Comparison of ENCODE assay signal across 16 cellular contexts in genomic region chr12:113485330-113485729, GRCh38. TPM values are rescaled to one million over a fixed set of nuclear protein-coding genes. Genes with fewer than 3 reads are reported as not detected.
A peak's percentile ranks its signal among the peaks of the same experiment; 100 is the strongest.
DNase-seq lines count a peak whose midpoint lies in the region; ATAC-seq and TF ChIP-seq lines count a peak whose summit lies in the region.
"Had no signal": no experiment of that assay in that cellular context is flagged by ENCODE, and none has a peak within 500 bp of the region (broad histone marks: within the 10 kb centered on the region; RNA-seq: fewer than 3 reads in every experiment).

No MANE protein-coding gene starts in this region.

- TF ChIP-seq CTCF in WTC11 (IDR thresholded peaks at IDR 0.05) (no peak), ovary (IDR thresholded peaks at IDR 0.05) (no peak)

- no peak overlapping the region for H3K27ac ChIP-seq in ovary
- H3K27ac ChIP-seq: A549, KMS-11 had no signal

- H3K4me3 ChIP-seq in H7 (ENCODE audit: insufficient read depth, low read depth, low read length) (no peak overlapping the region), ovary (no peak overlapping the region)
- H3K4me3 ChIP-seq: A549 had no signal

- TF ChIP-seq POLR2A in ovary (IDR thresholded peaks at IDR 0.05) (no peak), erythroblast (IDR thresholded peaks at IDR 0.05; ENCODE audit: low read length) (no peak)

- H3K27me3 Mint-ChIP-seq in WTC11 (ENCODE audit: low read depth): peaks cover 58% of the 10 kb centered on the region

- intact Hi-C loops in ovary (cut with DNase I): no loop called here

- DNase-seq in H7: peak; percentile 88
- DNase-seq in WTC11 (ENCODE audit: low spot score): peak; percentile 80
- DNase-seq in iPS-NIHi11 (ENCODE audit: low spot score): peak; percentile 68
- no peak for DNase-seq in ovary
- no peak for DNase-seq in erythroblast (lab: John Stamatoyannopoulos, UW)
- no peak for DNase-seq in GM19238 (ENCODE audit: insufficient read length, low spot score)
- DNase-seq: BE2C; Caco-2; CD8-positive, alpha-beta memory T cell; DMS53 had no signal

- no peaks in the 10 kb centered on the region for H3K9me3 ChIP-seq in ovary
- H3K9me3 ChIP-seq: A549, BE2C, Caco-2 had no signal

- H3K9me3 Mint-ChIP-seq in WTC11: no peaks in the 10 kb centered on the region

- H3K4me1 Mint-ChIP-seq in WTC11: peaks cover 44% of the 10 kb centered on the region

- WGBS in ovary, 3 donors: 0 to 4% (median 0%) methylated on average over 2 of the region's 2 CpGs

- H3K36me3 ChIP-seq in H7 (replicated peaks; ENCODE audit: control insufficient read depth, insufficient read depth, low read length) (no peaks in the 10 kb centered on the region), ovary (no peaks in the 10 kb centered on the region)
- H3K36me3 ChIP-seq: BE2C had no signal

- no peaks in the 10 kb centered on the region for H3K4me1 ChIP-seq in ovary (ENCODE audit: insufficient read depth)
- H3K4me1 ChIP-seq: A549, BE2C, Caco-2 had no signal

- CTCF ChIA-PET in WTC11 (lab: Charles Lee): interaction anchor here (0.7 to 9.2 kb wide), 4 partner anchors 11 to 281 kb away, joined by 3 to 92 read pairs (median 3); no protein-coding TSS in a partner anchor

- H3K36me3 Mint-ChIP-seq in WTC11: no peaks in the 10 kb centered on the region
- H3K36me3 Mint-ChIP-seq: CD8-positive, alpha-beta memory T cell had no signal

- H3K27ac Mint-ChIP-seq in WTC11: no peak overlapping the region
- H3K27ac Mint-ChIP-seq: CD8-positive, alpha-beta memory T cell had no signal

- H3K27me3 ChIP-seq in H7 (ENCODE audit: control insufficient read depth, insufficient read depth, low read length) (peaks cover 23% of the 10 kb centered on the region), ovary (no peaks in the 10 kb centered on the region)

- H3K4me3 Mint-ChIP-seq in WTC11: no peak overlapping the region
- H3K4me3 Mint-ChIP-seq: CD8-positive, alpha-beta memory T cell had no signal

- POLR2A ChIA-PET in WTC11 (lab: Charles Lee): no interaction called here

- ATAC-seq in WTC11: peak; percentile 89
- ATAC-seq: HepG2 had no signal

- no peak for TF ChIP-seq EP300 in ovary (IDR thresholded peaks at IDR 0.05)

TF ChIP-seq in WTC11, 78 proteins besides CTCF, POLR2A, EP300 and RAD21:
- no peak for TF ChIP-seq PRDM15 (CRISPR knock-in tag; IDR thresholded peaks at IDR 0.05)
- no peak for TF ChIP-seq MAX (CRISPR knock-in tag; IDR thresholded peaks at IDR 0.05)
- no peak for TF ChIP-seq RORB (CRISPR knock-in tag; IDR thresholded peaks at IDR 0.05)
- no peak for TF ChIP-seq ATF1 (CRISPR knock-in tag; IDR thresholded peaks at IDR 0.05)
- no peak for TF ChIP-seq TEAD4 (CRISPR knock-in tag; IDR thresholded peaks at IDR 0.05)
TF ChIP-seq in WTC11: peak in this region for 0.

RNA-seq across cellular contexts. Expression of gene LHX5, which starts 13.7 kb away (rescaled TPM):
- 0.07 and 0.85 TPM in 2 replicates for total RNA-seq in H7 (2014; rRNA removed; shearing (Covaris generic))
- total RNA-seq in WTC11 (2021) (1.5 to 3.0 TPM (median 1.6 TPM) in 3 replicates), ovary (not detected)
- not detected for polyA plus RNA-seq in ovary
- total RNA-seq: CD8-positive, alpha-beta memory T cell; H4; HepG2; HT1080 had no signal
- polyA plus RNA-seq: A549; AG04450; CD8-positive, alpha-beta memory T cell; HepG2 had no signal

Comparison
In these comparisons a context has a peak if more than half of its experiments do, and no peak if none do; other contexts are left out.
1. DNase-seq: peak in H7 (single experiment), WTC11 (single experiment) and iPS-NIHi11 (single experiment); none in ovary (0 of 5), erythroblast (0 of 2) and GM19238 (single experiment).